In genomic region chr10:74202356-74202755, GRCh38 we compare ENCODE assay signal across 18 cellular contexts. TPM values are rescaled to one million over a fixed set of nuclear protein-coding genes. Genes with fewer than 3 reads are reported as not detected.
A peak's percentile ranks its signal among the peaks of the same experiment; 100 is the strongest.
DNase-seq lines count a peak whose midpoint lies in the region; ATAC-seq and TF ChIP-seq lines count a peak whose summit lies in the region.
"Had no signal": no experiment of that assay in that cellular context is flagged by ENCODE, and none has a peak within 500 bp of the region (broad histone marks: within the 10 kb centered on the region; RNA-seq: fewer than 3 reads in every experiment).

No MANE protein-coding gene starts in this region.

- intact Hi-C loops in sigmoid colon (cut with DNase I): no loop called here

- H3K4me1 ChIP-seq in HEK293 (ENCODE audit: control insufficient read depth, insufficient read depth, low read length) (no peaks in the 10 kb centered on the region), sigmoid colon (peaks cover 0 to 5% (median 0%) of the 10 kb centered on the region in 4 donors)

- no peak overlapping the region for H3K4me3 ChIP-seq in HEK293 (ENCODE audit: low read depth, low read length)
- no peak overlapping the region for H3K4me3 ChIP-seq in sigmoid colon
- H3K4me3 ChIP-seq: BLaER1 treated with 17β-estradiol and CSF1 and Interleukin-3, amounts not matched to agents 10 nM and 100 nM; SJCRH30 had no signal

- H3K36me3 ChIP-seq in HEK293 (ENCODE audit: control insufficient read depth in 2 of 2, insufficient read depth in 1 of 2, low read length in 2 of 2): peaks cover 3% of the 10 kb centered on the region in 2 experiments; a peak in 2 of 3 replicates
- no peaks in the 10 kb centered on the region for H3K36me3 ChIP-seq in sigmoid colon
- H3K36me3 ChIP-seq: SJCRH30 had no signal

- ATAC-seq in HG02588 (IDR thresholded peaks at IDR 0.05; ENCODE audit: unreplicated experiment): no peak
- ATAC-seq: CD8-positive, alpha-beta T cell; HCT116 had no signal

- POLR2A ChIA-PET in HEK293 (lab: Yijun Ruan, JAX): interaction anchor here (1.0 kb wide), 1 partner anchor 26 kb away, joined by 3 read pairs; no protein-coding TSS in a partner anchor

- H3K9me3 ChIP-seq in HEK293 (ENCODE audit: control insufficient read depth, insufficient read depth, low read depth, low read length) (no peaks in the 10 kb centered on the region), sigmoid colon (no peaks in the 10 kb centered on the region)

- DNase-seq in fibroblast of gingiva (ENCODE audit: low read depth): peak; percentile 61
- peak; percentile 30 for DNase-seq in iris pigment epithelial cell (ENCODE audit: low read depth)
- no peak for DNase-seq in activated CD8-positive, alpha-beta memory T cell treated with anti-CD3 and anti-CD28 coated beads, Interleukin-2, amount 50 U/mL, for 48 hours
- DNase-seq in sigmoid colon: no peak
- DNase-seq in NCI-H2171 treated with DMSO at 0.1 percent for 48 hours (lab: John Stamatoyannopoulos, UW): no peak
- DNase-seq: CD8-positive, alpha-beta T cell; GOT3; Kasumi-1; NCI-H1694 treated with DMSO at 0.1 percent for 48 hours; NCI-H2081 treated with DMSO at 0.1 percent for 48 hours; NCI-H446; NCI-H526 treated with DMSO at 0.1 percent for 48 hours; OCI-M1; SJCRH30 had no signal

- CTCF ChIA-PET in HEK293 (lab: Yijun Ruan, JAX): interaction anchor here (1.0 kb wide), 1 partner anchor 11 kb away, joined by 9 read pairs; no protein-coding TSS in a partner anchor

- no peaks in the 10 kb centered on the region for H3K27me3 ChIP-seq in sigmoid colon
- H3K27me3 ChIP-seq: BLaER1 treated with 17β-estradiol and CSF1 and Interleukin-3, amounts not matched to agents 10 nM and 100 nM; SJCRH30 had no signal

- TF ChIP-seq CTCF in HEK293 (tag by site-specific recombination; IDR thresholded peaks at IDR 0.05) (no peak), sigmoid colon (IDR thresholded peaks at IDR 0.05) (no peak)

- 71 to 90% methylated on average over 2 of the region's 2 CpGs for WGBS in sigmoid colon, 2 donors

- TF ChIP-seq POLR2A in sigmoid colon (IDR thresholded peaks at IDR 0.05): no peak

- no peak for TF ChIP-seq EP300 in sigmoid colon (IDR thresholded peaks at IDR 0.05)

- no peak overlapping the region for H3K27ac ChIP-seq in HEK293 (ENCODE audit: extremely low read depth, low read depth, low read length)
- H3K27ac ChIP-seq in sigmoid colon: no peak overlapping the region
- H3K27ac ChIP-seq: BLaER1 treated with 17β-estradiol and CSF1 and Interleukin-3, amounts not matched to agents 10 nM and 100 nM; SJCRH30 had no signal

TF ChIP-seq in HEK293, 187 proteins besides CTCF, POLR2A, EP300 and RAD21:
- TF ChIP-seq ZBTB8A (tag by site-specific recombination; IDR thresholded peaks at IDR 0.05) (no peak), ZNF394 (tag by site-specific recombination; IDR thresholded peaks at IDR 0.05; ENCODE audit: borderline replicate concordance) (no peak), ZNF174 (tag by site-specific recombination; IDR thresholded peaks at IDR 0.05) (no peak), ZNF140 (tag by site-specific recombination; IDR thresholded peaks at IDR 0.05) (peak; percentile 22; the same call in 1 of the 2 replicates), ZXDB (tag by site-specific recombination; IDR thresholded peaks at IDR 0.05) (no peak), ZNF302 (tag by site-specific recombination; IDR thresholded peaks at IDR 0.05; ENCODE audit: low read depth) (no peak), ZNF354C (tag by site-specific recombination; IDR thresholded peaks at IDR 0.05; ENCODE audit: borderline replicate concordance, low read depth) (no peak), PRDM10 (tag by site-specific recombination; IDR thresholded peaks at IDR 0.05) (0 out of 2 replicates have a peak, but pooled peaks have one; percentile 47)
TF ChIP-seq in HEK293: peak in this region for 2.

RNA-seq across cellular contexts. Expression of gene ADK, which starts 51.3 kb away (rescaled TPM):
- 10 to 100 TPM; 15.2 to 31.3 (median 26.0) TPM for total RNA-seq in sigmoid colon
- polyA plus RNA-seq in sigmoid colon: 10 to 100 TPM; 19.0 to 28.2 (median 22.3) TPM

RNA-seq across cellular contexts. Expression of gene AP3M1, which starts 51.7 kb away (rescaled TPM):
- total RNA-seq in sigmoid colon: 10 to 100 TPM; 26.7 to 36.3 (median 30.3) TPM
- polyA plus RNA-seq in sigmoid colon: 10 to 100 TPM; 13.8 to 19.2 (median 18.3) TPM

Comparison
In these comparisons a context has a peak if more than half of its experiments do, and no peak if none do; other contexts are left out.
1. DNase-seq: peak in fibroblast of gingiva (single experiment) and iris pigment epithelial cell (single experiment); none in activated CD8-positive, alpha-beta memory T cell treated with anti-CD3 and anti-CD28 coated beads, Interleukin-2, amount 50 U/mL, for 48 hours (single experiment), sigmoid colon (single experiment) and NCI-H2171 treated with DMSO at 0.1 percent for 48 hours (single experiment).